In genomic region chr16:85607331-85607765, GRCh38 we compare ENCODE assay signal across 11 cellular contexts. TPM values are rescaled to one million over a fixed set of nuclear protein-coding genes. Genes with fewer than 3 reads are reported as not detected.
DNase-seq lines count a peak whose midpoint lies in the region; ATAC-seq and TF ChIP-seq lines count a peak whose summit lies in the region.
"Had no signal": no experiment of that assay in that cellular context is flagged by ENCODE, and none has a peak within 500 bp of the region (broad histone marks: within the 10 kb centered on the region; RNA-seq: fewer than 3 reads in every experiment).

No MANE protein-coding gene starts in this region.

- H3K4me1 ChIP-seq in Peyer's patch (peaks cover 4 to 66% (median 27%) of the 10 kb centered on the region in 4 donors), thymus (ENCODE audit: control insufficient read depth, insufficient read depth, low read length) (peaks cover 45% of the 10 kb centered on the region)

- no peak overlapping the region for H3K27ac Mint-ChIP-seq in activated CD4-positive, alpha-beta memory T cell treated with anti-CD3 and anti-CD28 coated beads for 36 hours
- no peak overlapping the region for H3K27ac Mint-ChIP-seq in activated CD4-positive, alpha-beta memory T cell treated with anti-CD3 and anti-CD28 coated beads, Interleukin-2, amount 10 ng/mL, durations not matched to agents 7 days and 5 days

- H3K9me3 Mint-ChIP-seq in activated CD4-positive, alpha-beta memory T cell treated with anti-CD3 and anti-CD28 coated beads for 36 hours, result no peaks in the 10 kb centered on the region
- H3K9me3 Mint-ChIP-seq in activated CD4-positive, alpha-beta memory T cell treated with anti-CD3 and anti-CD28 coated beads, Interleukin-2, amount 10 ng/mL, durations not matched to agents 7 days and 5 days, result no peaks in the 10 kb centered on the region

- CTCF ChIA-PET in activated CD4-positive, alpha-beta memory T cell treated with anti-CD3 and anti-CD28 coated beads for 36 hours (lab: Charles Lee), result interaction anchor here (0.8 to 11.1 kb wide), 3 partner anchors 9 to 260 kb away, joined by 3 to 271 read pairs (median 16); no protein-coding TSS in a partner anchor
- CTCF ChIA-PET in activated CD4-positive, alpha-beta memory T cell treated with anti-CD3 and anti-CD28 coated beads, Interleukin-2, amount 10 ng/mL, durations not matched to agents 7 days and 5 days (lab: Charles Lee), result interaction anchor here (0.9 to 1.0 kb wide), 3 partner anchors 9 to 80 kb away, joined by 3 read pairs; no protein-coding TSS in a partner anchor

- POLR2A ChIA-PET in activated CD4-positive, alpha-beta memory T cell treated with anti-CD3 and anti-CD28 coated beads for 36 hours (lab: Charles Lee), result no interaction called here
- POLR2A ChIA-PET in activated CD4-positive, alpha-beta memory T cell treated with anti-CD3 and anti-CD28 coated beads, Interleukin-2, amount 10 ng/mL, durations not matched to agents 7 days and 5 days (lab: Charles Lee), result no interaction called here

- peak in 1 of 6 experiments; percentile 18 for TF ChIP-seq CTCF in Peyer's patch (IDR thresholded peaks at IDR 0.05)

- H3K4me3 Mint-ChIP-seq in activated CD4-positive, alpha-beta memory T cell treated with anti-CD3 and anti-CD28 coated beads for 36 hours, result no peak overlapping the region
- no peak overlapping the region for H3K4me3 Mint-ChIP-seq in activated CD4-positive, alpha-beta memory T cell treated with anti-CD3 and anti-CD28 coated beads, Interleukin-2, amount 10 ng/mL, durations not matched to agents 7 days and 5 days

- TF ChIP-seq POLR2A in Peyer's patch (IDR thresholded peaks at IDR 0.05), result no peak

- ATAC-seq in GM19351 (IDR thresholded peaks at IDR 0.05; ENCODE audit: unreplicated experiment), result no peak

- H3K27me3 ChIP-seq in Peyer's patch, result no peaks in the 10 kb centered on the region
- H3K27me3 ChIP-seq in thymus (ENCODE audit: control insufficient read depth, insufficient read depth), result no peaks in the 10 kb centered on the region

- intact Hi-C loops in activated CD4-positive, alpha-beta memory T cell treated with anti-CD3 and anti-CD28 coated beads for 36 hours (cut with micrococcal nuclease), result no loop called here

- H3K27ac ChIP-seq in Peyer's patch, result no peak overlapping the region
- no peak overlapping the region for H3K27ac ChIP-seq in thymus (ENCODE audit: low read depth)
- H3K27ac ChIP-seq: PC-9 had no signal

- H3K4me3 ChIP-seq in Peyer's patch (no peak overlapping the region), thymus (ENCODE audit: low read length) (peak overlapping the region; percentile 1)
- H3K4me3 ChIP-seq: PC-9 had no signal

- H3K36me3 ChIP-seq in Peyer's patch (no peaks in the 10 kb centered on the region), thymus (ENCODE audit: control insufficient read depth, insufficient read depth) (peaks cover 10% of the 10 kb centered on the region)

- DNase-seq in activated CD4-positive, alpha-beta memory T cell treated with anti-CD3 and anti-CD28 coated beads for 36 hours, result peak; percentile 19
- no peak for DNase-seq in activated CD4-positive, alpha-beta memory T cell treated with anti-CD3 and anti-CD28 coated beads, Interleukin-2, amount 10 ng/mL, durations not matched to agents 7 days and 5 days
- peak; percentile 35 to 57 (median 55) for DNase-seq in Peyer's patch
- peak; percentile 83 for DNase-seq in iPS DF 19.7 (ENCODE audit: low read depth, low spot score)
- no peak for DNase-seq in NCI-H510A treated with DMSO at 0.1 percent for 48 hours (lab: John Stamatoyannopoulos, UW)
- no peak for DNase-seq in stimulated activated CD4-positive, alpha-beta T cell treated with anti-CD3 and anti-CD28 coated beads, Interleukin-12 subunit alpha, Interleukin-12 subunit beta, amount 100 ng/mL, for 4 hours
- DNase-seq: cortex of kidney, kidney glomerular epithelial cell, PC-9 had no signal

- peaks cover 24% of the 10 kb centered on the region for H3K4me1 Mint-ChIP-seq in activated CD4-positive, alpha-beta memory T cell treated with anti-CD3 and anti-CD28 coated beads for 36 hours (ENCODE audit: low read depth)
- peaks cover 17% of the 10 kb centered on the region for H3K4me1 Mint-ChIP-seq in activated CD4-positive, alpha-beta memory T cell treated with anti-CD3 and anti-CD28 coated beads, Interleukin-2, amount 10 ng/mL, durations not matched to agents 7 days and 5 days

- H3K9me3 ChIP-seq in Peyer's patch (no peaks in the 10 kb centered on the region), thymus (ENCODE audit: control insufficient read depth) (no peaks in the 10 kb centered on the region)

- WGBS in thymus, result 5% methylated on average over 21 of the region's 21 CpGs

- H3K27me3 Mint-ChIP-seq in activated CD4-positive, alpha-beta memory T cell treated with anti-CD3 and anti-CD28 coated beads for 36 hours, result peaks cover 2% of the 10 kb centered on the region
- H3K27me3 Mint-ChIP-seq in activated CD4-positive, alpha-beta memory T cell treated with anti-CD3 and anti-CD28 coated beads, Interleukin-2, amount 10 ng/mL, durations not matched to agents 7 days and 5 days, result peaks cover 4% of the 10 kb centered on the region

- no peaks in the 10 kb centered on the region for H3K36me3 Mint-ChIP-seq in activated CD4-positive, alpha-beta memory T cell treated with anti-CD3 and anti-CD28 coated beads for 36 hours
- H3K36me3 Mint-ChIP-seq in activated CD4-positive, alpha-beta memory T cell treated with anti-CD3 and anti-CD28 coated beads, Interleukin-2, amount 10 ng/mL, durations not matched to agents 7 days and 5 days (ENCODE audit: low read depth), result no peaks in the 10 kb centered on the region

RNA-seq across cellular contexts. Expression of gene GSE1, which starts 5.8 kb away (rescaled TPM):
- total RNA-seq in activated CD4-positive, alpha-beta memory T cell treated with anti-CD3 and anti-CD28 coated beads for 36 hours, result 10 to 100 TPM; 15.3 to 16.0 TPM
- total RNA-seq in activated CD4-positive, alpha-beta memory T cell treated with anti-CD3 and anti-CD28 coated beads, Interleukin-2, amount 10 ng/mL, durations not matched to agents 7 days and 5 days, result 10 to 100 TPM; 18.4 to 19.8 TPM
- 100 to 1,000 TPM in 3 of 4 donors, 10 to 100 TPM in 1; 79.7 to 196 (median 143) TPM for total RNA-seq in Peyer's patch
- 29.9 TPM for polyA plus RNA-seq in thymus

Comparison
In these comparisons a context has a peak if more than half of its experiments do, and no peak if none do; other contexts are left out.
1. DNase-seq: peak in activated CD4-positive, alpha-beta memory T cell treated with anti-CD3 and anti-CD28 coated beads for 36 hours (single experiment), Peyer's patch (3 of 3) and iPS DF 19.7 (single experiment); none in activated CD4-positive, alpha-beta memory T cell treated with anti-CD3 and anti-CD28 coated beads, Interleukin-2, amount 10 ng/mL, durations not matched to agents 7 days and 5 days (single experiment), NCI-H510A treated with DMSO at 0.1 percent for 48 hours (single experiment) and stimulated activated CD4-positive, alpha-beta T cell treated with anti-CD3 and anti-CD28 coated beads, Interleukin-12 subunit alpha, Interleukin-12 subunit beta, amount 100 ng/mL, for 4 hours (single experiment).